In the genomic region with DNA sequence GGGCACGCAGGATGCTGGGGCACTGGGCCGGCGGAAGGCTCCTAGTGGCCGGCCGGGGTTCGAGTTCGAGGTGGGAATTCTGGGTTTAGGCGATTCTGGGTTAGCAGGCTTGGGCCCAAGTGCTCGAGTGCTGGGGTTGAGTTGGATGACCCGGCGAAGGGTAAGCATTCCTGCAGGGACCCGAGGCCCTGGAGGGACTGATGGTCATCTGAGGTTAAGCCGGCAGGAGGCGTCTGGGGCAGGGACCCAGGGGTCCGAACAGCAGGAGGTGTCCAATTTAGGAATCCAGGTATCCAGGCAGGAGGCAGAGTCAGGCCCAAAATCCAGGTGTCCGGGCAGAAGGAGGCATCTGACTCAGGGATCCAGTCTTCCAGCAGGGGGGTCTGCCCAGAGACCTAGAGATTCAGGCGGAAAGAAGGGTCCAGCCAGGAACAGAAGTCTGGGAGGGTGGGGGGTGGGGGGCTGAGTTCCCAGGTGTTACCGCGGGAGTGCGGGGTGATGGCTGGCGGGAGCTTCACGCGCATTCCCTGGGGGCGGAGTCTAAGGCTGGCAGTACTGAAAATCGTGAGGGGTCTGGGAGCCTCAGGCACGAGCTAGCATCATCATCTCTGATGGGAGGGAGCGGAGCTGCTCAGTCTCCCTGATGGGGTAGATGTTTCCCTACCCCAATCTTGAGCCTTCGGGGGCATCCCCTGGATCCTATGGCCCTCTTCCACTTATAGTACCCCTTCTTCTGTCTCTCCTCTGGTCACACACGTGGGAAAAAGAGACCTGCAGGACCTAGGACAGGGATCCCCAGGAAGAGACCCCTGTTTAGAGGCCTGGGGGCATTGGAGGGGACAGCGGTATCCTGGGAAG, we compare ENCODE assay signal across 1 cellular context.
TF ChIP-seq lines count a peak whose summit lies in the region.

No MANE protein-coding gene starts in this region.

TF ChIP-seq in GM23338, 12 proteins besides CTCF, POLR2A, EP300 and RAD21 (continued from another document):
- TF ChIP-seq, protein P1, sequence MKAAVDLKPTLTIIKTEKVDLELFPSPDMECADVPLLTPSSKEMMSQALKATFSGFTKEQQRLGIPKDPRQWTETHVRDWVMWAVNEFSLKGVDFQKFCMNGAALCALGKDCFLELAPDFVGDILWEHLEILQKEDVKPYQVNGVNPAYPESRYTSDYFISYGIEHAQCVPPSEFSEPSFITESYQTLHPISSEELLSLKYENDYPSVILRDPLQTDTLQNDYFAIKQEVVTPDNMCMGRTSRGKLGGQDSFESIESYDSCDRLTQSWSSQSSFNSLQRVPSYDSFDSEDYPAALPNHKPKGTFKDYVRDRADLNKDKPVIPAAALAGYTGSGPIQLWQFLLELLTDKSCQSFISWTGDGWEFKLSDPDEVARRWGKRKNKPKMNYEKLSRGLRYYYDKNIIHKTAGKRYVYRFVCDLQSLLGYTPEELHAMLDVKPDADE (IDR thresholded peaks at IDR 0.05): no peak
- TF ChIP-seq NANOG (IDR thresholded peaks at IDR 0.05; ENCODE audit: borderline replicate concordance): no peak
- no peak for TF ChIP-seq ZNF331 (CRISPR knock-in tag; IDR thresholded peaks at IDR 0.05; ENCODE audit: low read depth)
- no peak for TF ChIP-seq ZNF114 (CRISPR knock-in tag; IDR thresholded peaks at IDR 0.05)
- TF ChIP-seq STAT1 (IDR thresholded peaks at IDR 0.05; ENCODE audit: unreplicated experiment): no peak
- TF ChIP-seq, protein P2, sequence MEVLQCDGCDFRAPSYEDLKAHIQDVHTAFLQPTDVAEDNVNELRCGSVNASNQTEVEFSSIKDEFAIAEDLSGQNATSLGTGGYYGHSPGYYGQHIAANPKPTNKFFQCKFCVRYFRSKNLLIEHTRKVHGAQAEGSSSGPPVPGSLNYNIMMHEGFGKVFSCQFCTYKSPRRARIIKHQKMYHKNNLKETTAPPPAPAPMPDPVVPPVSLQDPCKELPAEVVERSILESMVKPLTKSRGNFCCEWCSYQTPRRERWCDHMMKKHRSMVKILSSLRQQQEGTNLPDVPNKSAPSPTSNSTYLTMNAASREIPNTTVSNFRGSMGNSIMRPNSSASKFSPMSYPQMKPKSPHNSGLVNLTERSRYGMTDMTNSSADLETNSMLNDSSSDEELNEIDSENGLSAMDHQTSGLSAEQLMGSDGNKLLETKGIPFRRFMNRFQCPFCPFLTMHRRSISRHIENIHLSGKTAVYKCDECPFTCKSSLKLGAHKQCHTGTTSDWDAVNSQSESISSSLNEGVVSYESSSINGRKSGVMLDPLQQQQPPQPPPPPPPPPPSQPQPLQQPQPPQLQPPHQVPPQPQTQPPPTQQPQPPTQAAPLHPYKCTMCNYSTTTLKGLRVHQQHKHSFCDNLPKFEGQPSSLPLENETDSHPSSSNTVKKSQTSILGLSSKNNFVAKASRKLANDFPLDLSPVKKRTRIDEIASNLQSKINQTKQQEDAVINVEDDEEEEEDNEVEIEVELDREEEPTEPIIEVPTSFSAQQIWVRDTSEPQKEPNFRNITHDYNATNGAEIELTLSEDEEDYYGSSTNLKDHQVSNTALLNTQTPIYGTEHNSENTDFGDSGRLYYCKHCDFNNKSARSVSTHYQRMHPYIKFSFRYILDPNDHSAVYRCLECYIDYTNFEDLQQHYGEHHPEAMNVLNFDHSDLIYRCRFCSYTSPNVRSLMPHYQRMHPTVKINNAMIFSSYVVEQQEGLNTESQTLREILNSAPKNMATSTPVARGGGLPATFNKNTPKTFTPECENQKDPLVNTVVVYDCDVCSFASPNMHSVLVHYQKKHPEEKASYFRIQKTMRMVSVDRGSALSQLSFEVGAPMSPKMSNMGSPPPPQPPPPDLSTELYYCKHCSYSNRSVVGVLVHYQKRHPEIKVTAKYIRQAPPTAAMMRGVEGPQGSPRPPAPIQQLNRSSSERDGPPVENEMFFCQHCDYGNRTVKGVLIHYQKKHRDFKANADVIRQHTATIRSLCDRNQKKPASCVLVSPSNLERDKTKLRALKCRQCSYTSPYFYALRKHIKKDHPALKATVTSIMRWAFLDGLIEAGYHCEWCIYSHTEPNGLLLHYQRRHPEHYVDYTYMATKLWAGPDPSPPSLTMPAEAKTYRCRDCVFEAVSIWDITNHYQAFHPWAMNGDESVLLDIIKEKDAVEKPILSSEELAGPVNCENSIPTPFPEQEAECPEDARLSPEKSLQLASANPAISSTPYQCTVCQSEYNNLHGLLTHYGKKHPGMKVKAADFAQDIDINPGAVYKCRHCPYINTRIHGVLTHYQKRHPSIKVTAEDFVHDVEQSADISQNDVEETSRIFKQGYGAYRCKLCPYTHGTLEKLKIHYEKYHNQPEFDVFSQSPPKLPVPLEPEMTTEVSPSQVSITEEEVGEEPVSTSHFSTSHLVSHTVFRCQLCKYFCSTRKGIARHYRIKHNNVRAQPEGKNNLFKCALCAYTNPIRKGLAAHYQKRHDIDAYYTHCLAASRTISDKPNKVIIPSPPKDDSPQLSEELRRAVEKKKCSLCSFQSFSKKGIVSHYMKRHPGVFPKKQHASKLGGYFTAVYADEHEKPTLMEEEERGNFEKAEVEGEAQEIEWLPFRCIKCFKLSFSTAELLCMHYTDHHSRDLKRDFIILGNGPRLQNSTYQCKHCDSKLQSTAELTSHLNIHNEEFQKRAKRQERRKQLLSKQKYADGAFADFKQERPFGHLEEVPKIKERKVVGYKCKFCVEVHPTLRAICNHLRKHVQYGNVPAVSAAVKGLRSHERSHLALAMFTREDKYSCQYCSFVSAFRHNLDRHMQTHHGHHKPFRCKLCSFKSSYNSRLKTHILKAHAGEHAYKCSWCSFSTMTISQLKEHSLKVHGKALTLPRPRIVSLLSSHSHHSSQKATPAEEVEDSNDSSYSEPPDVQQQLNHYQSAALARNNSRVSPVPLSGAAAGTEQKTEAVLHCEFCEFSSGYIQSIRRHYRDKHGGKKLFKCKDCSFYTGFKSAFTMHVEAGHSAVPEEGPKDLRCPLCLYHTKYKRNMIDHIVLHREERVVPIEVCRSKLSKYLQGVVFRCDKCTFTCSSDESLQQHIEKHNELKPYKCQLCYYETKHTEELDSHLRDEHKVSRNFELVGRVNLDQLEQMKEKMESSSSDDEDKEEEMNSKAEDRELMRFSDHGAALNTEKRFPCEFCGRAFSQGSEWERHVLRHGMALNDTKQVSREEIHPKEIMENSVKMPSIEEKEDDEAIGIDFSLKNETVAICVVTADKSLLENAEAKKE (CRISPR knock-in tag; IDR thresholded peaks at IDR 0.05): no peak
